Comparison of ENCODE assay signal across 8 cellular contexts in genomic region chr11:73661035-73661628, GRCh38. TPM values are rescaled to one million over a fixed set of nuclear protein-coding genes. Genes with fewer than 3 reads are reported as not detected.
A peak's percentile ranks its signal among the peaks of the same experiment; 100 is the strongest.
DNase-seq lines count a peak whose midpoint lies in the region; ATAC-seq and TF ChIP-seq lines count a peak whose summit lies in the region.

No MANE protein-coding gene starts in this region.

- no peaks in the 10 kb centered on the region for H3K27me3 ChIP-seq in lung (ENCODE audit: control insufficient read depth, insufficient read depth)

- 4 to 13% methylated on average over 40 of the region's 40 CpGs for WGBS in lung, 2 donors

- H3K27ac ChIP-seq in lung (ENCODE audit: low read depth in 1 of 2, low read length in 1 of 2) = no peak overlapping the region

- peak; percentile 99 for TF ChIP-seq CTCF in GM12874 (IDR thresholded peaks at IDR 0.05; ENCODE audit: insufficient read depth, low read depth, low read length)
- TF ChIP-seq CTCF in lung (IDR thresholded peaks at IDR 0.05; ENCODE audit: control extremely low read depth, extremely low read depth) = peak; percentile 99

- peaks cover 6 to 11% of the 10 kb centered on the region in 2 donors for H3K4me1 ChIP-seq in lung (ENCODE audit: control insufficient read depth in 2 of 2, insufficient read depth in 2 of 2, low read length in 2 of 2)

- no peaks in the 10 kb centered on the region for H3K36me3 ChIP-seq in lung (ENCODE audit: control insufficient read depth in 2 of 2, insufficient read depth in 2 of 2, low read length in 2 of 2)

- ATAC-seq in HG03342 (IDR thresholded peaks at IDR 0.05; ENCODE audit: unreplicated experiment) (peak; percentile 76), lung (ENCODE audit: insufficient read depth, low FRiP score) (peak; percentile 94), HG02970 (IDR thresholded peaks at IDR 0.05; ENCODE audit: low FRiP score, unreplicated experiment) (no peak)

- H3K4me3 ChIP-seq in lung = no peak overlapping the region

- DNase-seq in NCI-H82 (lab: John Stamatoyannopoulos, UW) (peak; percentile 87), lung (ENCODE audit: low spot score) (peak; percentile 90)
- peak; percentile 65 to 75 for DNase-seq in activated CD8-positive, alpha-beta memory T cell treated with anti-CD3 and anti-CD28 coated beads for 1 hour (ENCODE audit: extremely low read depth in 1 of 2, low read depth in 1 of 2)
- DNase-seq in effector CD4-positive, alpha-beta T cell = peak; percentile 80
- DNase-seq in stimulated activated CD4-positive, alpha-beta T cell treated with anti-CD3 and anti-CD28 coated beads, TNF-alpha, amount 100 ng/mL, for 24 hours (ENCODE audit: low read depth in 3 of 3) = peak; percentile 78 to 89 (median 81)

- no peaks in the 10 kb centered on the region for H3K9me3 ChIP-seq in lung (ENCODE audit: control insufficient read depth in 2 of 2, insufficient read depth in 1 of 2, low read length in 1 of 2)

RNA-seq across cellular contexts. Expression of gene PLEKHB1, which starts 14.8 kb away (rescaled TPM):
- 10 to 100 TPM in 1 of 2 donors, 1 to 10 TPM in 1; 9.6 to 38.8 TPM for total RNA-seq in lung
- polyA plus RNA-seq in lung = 10 to 100 TPM in 1 of 2 donors, 1 to 10 TPM in 1; 8.1 to 14.2 TPM
